Comparison of ENCODE assay signal across 7 cellular contexts in genomic region chr9:123225374-123225813, GRCh38. TPM values are rescaled to one million over a fixed set of nuclear protein-coding genes. Genes with fewer than 3 reads are reported as not detected.
DNase-seq lines count a peak whose midpoint lies in the region; ATAC-seq and TF ChIP-seq lines count a peak whose summit lies in the region.

No MANE protein-coding gene starts in this region.

- 40% methylated on average over 4 of the region's 4 CpGs for WGBS in mesenchymal stem cell

- H2BK5ac ChIP-seq in mesenchymal stem cell (ENCODE audit: low read depth, low read length, poor library complexity, severe bottlenecking) = no peak overlapping the region

- H4K8ac ChIP-seq in mesenchymal stem cell (ENCODE audit: low read length) = no peak overlapping the region

- peak overlapping the region; percentile 43 for H3K9ac ChIP-seq in mesenchymal stem cell (ENCODE audit: low read length)

- H3K4me3 ChIP-seq in GM06990 (replicated peaks; ENCODE audit: low read depth, low read length) (no peak overlapping the region), WI38 (ENCODE audit: low read depth, low read length) (no peak overlapping the region), mesenchymal stem cell (ENCODE audit: insufficient read depth in 1 of 2, low read depth in 1 of 2, low read length in 2 of 2) (no peak overlapping the region)

- H2AK5ac ChIP-seq in mesenchymal stem cell (ENCODE audit: low read length, severe bottlenecking) = no peak overlapping the region

- H3K27ac ChIP-seq in mesenchymal stem cell (ENCODE audit: low read length, poor library complexity, severe bottlenecking) = no peak overlapping the region

- peak; percentile 95 for ATAC-seq in GM21423 (IDR thresholded peaks at IDR 0.05; ENCODE audit: unreplicated experiment)
- peak; percentile 84 for ATAC-seq in central memory CD8-positive, alpha-beta T cell (replicated peaks; ENCODE audit: extremely low read depth, poor library complexity, severe bottlenecking)

- H3K4me3 Mint-ChIP-seq in central memory CD8-positive, alpha-beta T cell = no peak overlapping the region

- no peak overlapping the region for H2BK120ac ChIP-seq in mesenchymal stem cell (ENCODE audit: low read depth, low read length)

- TF ChIP-seq CTCF in GM06990 (IDR thresholded peaks at IDR 0.05; ENCODE audit: insufficient read depth, low read length, poor library complexity, severe bottlenecking) (peak; percentile 74), WI38 (IDR thresholded peaks at IDR 0.05; ENCODE audit: low read depth, low read length) (peak; percentile 53)

- H3K4me1 ChIP-seq in mesenchymal stem cell (ENCODE audit: control insufficient read depth, insufficient read depth, low read depth, low read length) = no peaks in the 10 kb centered on the region

- H3K27me3 ChIP-seq in GM06990 (replicated peaks; ENCODE audit: control insufficient read depth, insufficient read depth, low read length) = no peaks in the 10 kb centered on the region
- H3K27me3 ChIP-seq in mesenchymal stem cell (ENCODE audit: control insufficient read depth in 1 of 2, insufficient read depth in 1 of 2, low read length in 2 of 2) = no peaks in the 10 kb centered on the region

- H3K4ac ChIP-seq in mesenchymal stem cell (ENCODE audit: low read depth in 1 of 2, low read length in 2 of 2) = no peak overlapping the region

- H3K4me2 ChIP-seq in mesenchymal stem cell (ENCODE audit: low read length, poor library complexity, severe bottlenecking) = no peak overlapping the region

- peaks cover 15% of the 10 kb centered on the region for H3K4me1 Mint-ChIP-seq in central memory CD8-positive, alpha-beta T cell

- no peak overlapping the region for H3K14ac ChIP-seq in mesenchymal stem cell (ENCODE audit: low read length in 2 of 2)

- H3K36me3 ChIP-seq in GM06990 (ENCODE audit: control insufficient read depth, insufficient read depth, low read length) (no peaks in the 10 kb centered on the region; the same call in 1 of the 2 replicates), mesenchymal stem cell (ENCODE audit: control insufficient read depth in 1 of 2, insufficient read depth in 2 of 2, low read depth in 1 of 2, low read length in 2 of 2) (no peaks in the 10 kb centered on the region)

- H3K27ac Mint-ChIP-seq in central memory CD8-positive, alpha-beta T cell (ENCODE audit: low read depth) = peak overlapping the region; percentile 54

- no peak overlapping the region for H2AFZ ChIP-seq in mesenchymal stem cell (ENCODE audit: low read depth, low read length)

- no peak overlapping the region for H3K23ac ChIP-seq in mesenchymal stem cell (ENCODE audit: low read length in 2 of 2)

- H2BK12ac ChIP-seq in mesenchymal stem cell (ENCODE audit: low read length in 2 of 2) = no peak overlapping the region

- H3K9me3 ChIP-seq in mesenchymal stem cell (ENCODE audit: control insufficient read depth, low read length) = no peaks in the 10 kb centered on the region

- DNase-seq in GM06990 (ENCODE audit: extremely low read depth, insufficient read length) (peak; percentile 79), HPDE6-E6E7 (ENCODE audit: extremely low spot score) (peak; percentile 58), mesenchymal stem cell (peak; percentile 75)
- DNase-seq in central memory CD8-positive, alpha-beta T cell (ENCODE audit: low spot score in 2 of 2) = peak in 1 of 2 donors; percentile 24
- peak; percentile 18 to 56 for DNase-seq in stimulated activated CD8-positive, alpha-beta memory T cell treated with anti-CD3 and anti-CD28 coated beads, Interleukin-7, amount 100 ng/mL, for 48 hours (ENCODE audit: extremely low read depth in 1 of 2, low read depth in 1 of 2)

- no peaks in the 10 kb centered on the region for H3K79me1 ChIP-seq in mesenchymal stem cell (replicated peaks; ENCODE audit: low read length, poor library complexity, severe bottlenecking)

- no peaks in the 10 kb centered on the region for H3K27me3 Mint-ChIP-seq in central memory CD8-positive, alpha-beta T cell

- no peak overlapping the region for H2BK15ac ChIP-seq in mesenchymal stem cell (ENCODE audit: low read depth, poor library complexity, severe bottlenecking)

- no peak overlapping the region for H3K18ac ChIP-seq in mesenchymal stem cell (ENCODE audit: low read depth in 1 of 2, low read length in 2 of 2)

- no peaks in the 10 kb centered on the region for H3K9me3 Mint-ChIP-seq in central memory CD8-positive, alpha-beta T cell

- H4K91ac ChIP-seq in mesenchymal stem cell (ENCODE audit: low read length) = no peak overlapping the region

- no peaks in the 10 kb centered on the region for H3K36me3 Mint-ChIP-seq in central memory CD8-positive, alpha-beta T cell (ENCODE audit: insufficient read depth)

RNA-seq across cellular contexts. Expression of gene STRBP, which starts 43.0 kb away (rescaled TPM):
- polyA plus RNA-seq in mesenchymal stem cell (2013, experiment 1 of 2) = 4.3 TPM
- 3.1 TPM for polyA plus RNA-seq in mesenchymal stem cell (2013, experiment 2 of 2)
